ENCODE assay signal across 1 cellular context in genomic region chr17:42779942-42780815, GRCh38.
TF ChIP-seq lines count a peak whose summit lies in the region.

Gene WNK4, plus strand, starts transcription at chr17:42780610. Its CDS starts 89 bp downstream, at chr17:42780699.

TF ChIP-seq in HepG2, 621 proteins besides CTCF, POLR2A, EP300 and RAD21 (continued from another document and continues in another):
- no peak for TF ChIP-seq ZNF318 (CRISPR knock-in tag; IDR thresholded peaks at IDR 0.05)
- TF ChIP-seq NCOA1 (CRISPR knock-in tag; IDR thresholded peaks at IDR 0.05), result 0 out of 2 replicates have a peak, but pooled peaks have one; percentile 61
- TF ChIP-seq TIGD3 (CRISPR knock-in tag; IDR thresholded peaks at IDR 0.05; ENCODE audit: borderline replicate concordance), result no peak
- peak; percentile 99 for TF ChIP-seq PAXIP1 (CRISPR knock-in tag; conservative IDR thresholded peaks at IDR 0.05)
- TF ChIP-seq ARNT (IDR thresholded peaks at IDR 0.05), result no peak
- no peak for TF ChIP-seq GRHL1 (CRISPR knock-in tag; conservative IDR thresholded peaks at IDR 0.05)
- no peak for TF ChIP-seq ZNF160 (CRISPR knock-in tag; IDR thresholded peaks at IDR 0.05)
- TF ChIP-seq HHEX (CRISPR knock-in tag; IDR thresholded peaks at IDR 0.05), result peak; percentile 72; the same call in 1 of the 2 replicates
- TF ChIP-seq CCDC6 (CRISPR knock-in tag; IDR thresholded peaks at IDR 0.05), result peak; percentile 82; the same call in 1 of the 2 replicates
- TF ChIP-seq ZNF281 (CRISPR knock-in tag; IDR thresholded peaks at IDR 0.05; ENCODE audit: borderline replicate concordance), result peak; percentile 52; the same call in 1 of the 2 replicates
- TF ChIP-seq NR3C1 (CRISPR knock-in tag; IDR thresholded peaks at IDR 0.05), result no peak
- peak; percentile 65; the same call in 1 of the 2 replicates for TF ChIP-seq ZNF749 (CRISPR knock-in tag; IDR thresholded peaks at IDR 0.05; ENCODE audit: borderline replicate concordance)
- TF ChIP-seq SMARCC2 (IDR thresholded peaks at IDR 0.05), result no peak
- TF ChIP-seq ZUFSP (CRISPR knock-in tag; IDR thresholded peaks at IDR 0.05; ENCODE audit: borderline replicate concordance), result no peak
- TF ChIP-seq CREM (IDR thresholded peaks at IDR 0.05), result peak; percentile 63
- no peak for TF ChIP-seq CREM (CRISPR knock-in tag; IDR thresholded peaks at IDR 0.05)
- TF ChIP-seq MXD1 (CRISPR knock-in tag; IDR thresholded peaks at IDR 0.05), result no peak
- TF ChIP-seq KLF6 (CRISPR knock-in tag; IDR thresholded peaks at IDR 0.05), result peak; percentile 89; the same call in 1 of the 2 replicates
- peak; percentile 78; the same call in 1 of the 2 replicates for TF ChIP-seq YEATS2 (CRISPR knock-in tag; IDR thresholded peaks at IDR 0.05; ENCODE audit: borderline replicate concordance)
- no peak for TF ChIP-seq ZNF597 (CRISPR knock-in tag; IDR thresholded peaks at IDR 0.05)
- no peak for TF ChIP-seq AKNA (CRISPR knock-in tag; IDR thresholded peaks at IDR 0.05; ENCODE audit: borderline replicate concordance)
